ENCODE assay signal across 8 cellular contexts in genomic region chrX:153794018-153794896, GRCh38. TPM values are rescaled to one million over a fixed set of nuclear protein-coding genes. Genes with fewer than 3 reads are reported as not detected.
DNase-seq lines count a peak whose midpoint lies in the region; ATAC-seq, FAIRE-seq and TF ChIP-seq lines count a peak whose summit lies in the region.

IDH3G (minus strand) TSS chrX:153794375; CDS start chrX:153794326, 49 bp downstream.
SSR4 (plus strand) TSS chrX:153794668; CDS start chrX:153794688, 20 bp downstream.

- peaks cover 9% of the 10 kb centered on the region for H3K4me1 ChIP-seq in hepatocyte (ENCODE audit: insufficient read depth)

- peak within 1 kb of the TSS; percentile 98 for H3K27ac ChIP-seq in hepatocyte

- H3K4me2 ChIP-seq in hepatocyte: peak within 1 kb of the TSS; percentile 87

- no peaks in the 10 kb centered on the region for H3K9me3 ChIP-seq in hepatocyte (ENCODE audit: low read depth)

- peak; percentile 100 for FAIRE-seq in GM18507 (lab: Jason Lieb, UNC)

- peak; percentile 93 for ATAC-seq in HG02981 (IDR thresholded peaks at IDR 0.05; ENCODE audit: unreplicated experiment)

- no peaks in the 10 kb centered on the region for H3K9me2 ChIP-seq in hepatocyte (replicated peaks; ENCODE audit: insufficient read depth)

- H3K36me3 ChIP-seq in hepatocyte (replicated peaks; ENCODE audit: insufficient read depth, low read depth): no peaks in the 10 kb centered on the region

- WGBS in hepatocyte (ENCODE audit: low lambda C conversion rate, missing lambda C conversion rate): 39% methylated on average over 62 of the region's 92 CpGs

- H2AFZ ChIP-seq in hepatocyte: no peak within 1 kb of the TSS

- TF ChIP-seq CTCF in hepatocyte (IDR thresholded peaks at IDR 0.05; ENCODE audit: poor library complexity): no peak

- H3K27me3 ChIP-seq in hepatocyte: no peaks in the 10 kb centered on the region

- H4K20me1 ChIP-seq in hepatocyte (ENCODE audit: insufficient read depth, poor library complexity, severe bottlenecking): no peaks in the 10 kb centered on the region

- DNase-seq in GM18507 (ENCODE audit: extremely low spot score, insufficient read length, low read depth) (peak; percentile 88), NCI-H2029 treated with DMSO at 0.1 percent for 48 hours (lab: John Stamatoyannopoulos, UW) (peak; percentile 71), T-helper 9 cell (peak; percentile 88), astrocyte of the hippocampus (ENCODE audit: low read depth, low spot score) (peak; percentile 96), hepatocyte (ENCODE audit: low spot score) (peak; percentile 96), renal cortical epithelial cell (ENCODE audit: low read depth) (peak; percentile 80), cortex of kidney (lab: John Stamatoyannopoulos, UW) (no peak)

- peak within 1 kb of the TSS; percentile 71 for H3K4me3 ChIP-seq in hepatocyte

- H3K79me2 ChIP-seq in hepatocyte: peaks cover 37% of the 10 kb centered on the region

RNA-seq across cellular contexts. Expression of gene IDH3G, which starts in this region (rescaled TPM):
- total RNA-seq in hepatocyte (35.4 and 35.8 TPM in 2 replicates), renal cortical epithelial cell (71.7 and 80.9 TPM in 2 replicates)
- 60.0 and 74.3 TPM in 2 replicates for polyA plus RNA-seq in hepatocyte

RNA-seq across cellular contexts. Expression of gene SSR4, which starts in this region (rescaled TPM):
- total RNA-seq in hepatocyte: 316 and 385 TPM in 2 replicates
- polyA plus RNA-seq in hepatocyte: 665 and 693 TPM in 2 replicates
- 59.6 and 140 TPM in 2 replicates for total RNA-seq in renal cortical epithelial cell
